Comparison of ENCODE assay signal across 1 cellular context in the genomic region with DNA sequence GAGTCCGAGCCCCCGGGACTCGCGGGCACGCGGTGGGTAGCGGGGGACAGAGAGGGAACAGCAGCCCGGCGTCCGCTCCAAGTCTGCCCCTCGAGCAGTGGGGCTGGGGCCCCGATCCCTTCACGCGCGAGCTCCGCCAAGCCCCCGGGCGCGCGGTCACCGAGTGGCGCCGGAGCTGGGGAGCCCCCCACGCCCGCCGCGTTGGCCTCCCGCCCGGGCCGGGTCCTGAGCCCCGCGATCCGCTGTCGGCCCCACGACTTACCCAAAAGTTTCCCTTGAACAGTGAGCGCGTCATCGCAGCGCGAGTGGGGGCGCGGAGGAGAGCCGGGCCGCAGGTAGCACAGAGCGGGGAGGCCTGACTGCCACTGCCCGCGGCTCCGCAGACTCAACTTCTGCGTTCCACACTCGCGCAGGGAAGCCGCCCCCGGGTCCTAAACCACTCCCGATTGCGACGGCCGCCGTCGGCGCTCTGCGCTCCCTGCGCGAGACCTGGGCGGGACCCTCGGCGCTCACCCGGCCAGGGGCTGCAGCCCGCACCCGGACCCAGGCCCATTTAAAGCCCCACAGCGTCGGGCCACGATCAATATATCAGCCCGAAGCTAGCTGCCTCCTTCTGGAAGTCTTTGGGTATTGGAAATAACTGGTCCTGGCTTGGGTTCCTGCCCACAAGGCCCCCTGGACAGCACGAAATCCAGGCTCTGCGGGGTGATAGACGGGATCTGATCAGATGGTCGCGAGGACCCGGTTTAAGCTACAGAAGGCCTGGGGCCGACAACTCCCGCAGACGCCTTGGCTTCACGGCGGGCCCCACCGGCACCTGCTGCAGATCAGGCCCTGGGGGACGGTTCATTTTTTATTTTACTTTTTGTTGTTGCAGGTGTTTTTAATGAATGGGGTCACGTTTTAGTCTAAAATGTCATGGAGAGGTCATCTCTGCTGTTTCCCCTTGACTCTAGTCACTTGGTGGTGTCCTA.
A peak's percentile ranks its signal among the peaks of the same experiment; 100 is the strongest.
TF ChIP-seq lines count a peak whose summit lies in the region.

TSS of gene PSTPIP2 (minus strand) at position 367 of the 974 bp plus-strand sequence. CDS start at position 295, 72 bp downstream.

TF ChIP-seq in HEK293, 187 proteins besides CTCF, POLR2A, EP300 and RAD21 (continued from another document):
- peak; percentile 87 for TF ChIP-seq ZNF692 (tag by site-specific recombination; IDR thresholded peaks at IDR 0.05)
- TF ChIP-seq ZNF37A (tag by site-specific recombination; IDR thresholded peaks at IDR 0.05): no peak
- TF ChIP-seq ZNF138 (tag by site-specific recombination; IDR thresholded peaks at IDR 0.05; ENCODE audit: borderline replicate concordance): no peak
- no peak for TF ChIP-seq ZNF221 (tag by site-specific recombination; IDR thresholded peaks at IDR 0.05; ENCODE audit: borderline replicate concordance)
- TF ChIP-seq SP2 (tag by site-specific recombination; IDR thresholded peaks at IDR 0.05): no peak
- TF ChIP-seq PATZ1 (tag by site-specific recombination; IDR thresholded peaks at IDR 0.05): 0 out of 2 replicates have a peak, but pooled peaks have one; percentile 54
- TF ChIP-seq ZBTB7A (tag by site-specific recombination; IDR thresholded peaks at IDR 0.05; ENCODE audit: low read depth): no peak
- no peak for TF ChIP-seq KLF16 (tag by site-specific recombination; IDR thresholded peaks at IDR 0.05)
- no peak for TF ChIP-seq TCF7L2 (IDR thresholded peaks at IDR 0.05; ENCODE audit: borderline replicate concordance, low read depth, low read length)
- TF ChIP-seq ZNF585B (tag by site-specific recombination; IDR thresholded peaks at IDR 0.05): no peak
- TF ChIP-seq, protein P1, sequence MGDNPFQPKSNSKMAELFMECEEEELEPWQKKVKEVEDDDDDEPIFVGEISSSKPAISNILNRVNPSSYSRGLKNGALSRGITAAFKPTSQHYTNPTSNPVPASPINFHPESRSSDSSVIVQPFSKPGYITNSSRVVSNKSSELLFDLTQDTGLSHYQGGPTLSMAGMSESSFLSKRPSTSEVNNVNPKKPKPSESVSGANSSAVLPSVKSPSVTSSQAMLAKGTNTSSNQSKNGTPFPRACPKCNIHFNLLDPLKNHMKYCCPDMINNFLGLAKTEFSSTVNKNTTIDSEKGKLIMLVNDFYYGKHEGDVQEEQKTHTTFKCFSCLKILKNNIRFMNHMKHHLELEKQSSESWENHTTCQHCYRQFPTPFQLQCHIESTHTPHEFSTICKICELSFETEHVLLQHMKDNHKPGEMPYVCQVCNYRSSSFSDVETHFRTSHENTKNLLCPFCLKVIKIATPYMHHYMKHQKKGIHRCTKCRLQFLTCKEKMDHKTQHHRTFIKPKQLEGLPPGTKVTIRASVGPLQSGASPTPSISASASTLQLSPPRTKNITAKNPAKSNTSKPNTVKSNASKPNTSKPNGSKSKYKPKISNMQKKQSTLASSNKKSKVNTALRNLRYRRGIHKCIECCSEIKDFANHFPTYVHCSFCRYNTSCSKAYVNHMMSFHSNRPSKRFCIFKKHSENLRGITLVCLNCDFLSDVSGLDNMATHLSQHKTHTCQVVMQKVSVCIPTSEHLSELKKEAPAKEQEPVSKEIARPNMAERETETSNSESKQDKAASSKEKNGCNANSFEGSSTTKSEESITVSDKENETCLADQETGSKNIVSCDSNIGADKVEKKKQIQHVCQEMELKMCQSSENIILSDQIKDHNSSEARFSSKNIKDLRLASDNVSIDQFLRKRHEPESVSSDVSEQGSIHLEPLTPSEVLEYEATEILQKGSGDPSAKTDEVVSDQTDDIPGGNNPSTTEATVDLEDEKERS (tag by site-specific recombination; IDR thresholded peaks at IDR 0.05): no peak
- no peak for TF ChIP-seq ZNF670 (tag by site-specific recombination; IDR thresholded peaks at IDR 0.05; ENCODE audit: low read depth)
- TF ChIP-seq ZNF621 (tag by site-specific recombination; IDR thresholded peaks at IDR 0.05): no peak
- TF ChIP-seq, protein P2, sequence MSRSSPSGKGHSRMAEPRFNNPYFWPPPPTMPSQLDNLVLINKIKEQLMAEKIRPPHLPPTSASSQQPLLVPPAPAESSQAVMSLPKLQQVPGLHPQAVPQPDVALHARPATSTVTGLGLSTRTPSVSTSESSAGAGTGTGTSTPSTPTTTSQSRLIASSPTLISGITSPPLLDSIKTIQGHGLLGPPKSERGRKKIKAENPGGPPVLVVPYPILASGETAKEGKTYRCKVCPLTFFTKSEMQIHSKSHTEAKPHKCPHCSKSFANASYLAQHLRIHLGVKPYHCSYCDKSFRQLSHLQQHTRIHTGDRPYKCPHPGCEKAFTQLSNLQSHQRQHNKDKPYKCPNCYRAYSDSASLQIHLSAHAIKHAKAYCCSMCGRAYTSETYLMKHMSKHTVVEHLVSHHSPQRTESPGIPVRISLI (tag by site-specific recombination; IDR thresholded peaks at IDR 0.05): no peak
- no peak for TF ChIP-seq TSHZ1 (tag by site-specific recombination; IDR thresholded peaks at IDR 0.05; ENCODE audit: borderline replicate concordance)
- TF ChIP-seq EGR2 (tag by site-specific recombination; IDR thresholded peaks at IDR 0.05; ENCODE audit: low read depth): no peak
- TF ChIP-seq ZNF792 (tag by site-specific recombination; IDR thresholded peaks at IDR 0.05): no peak
- TF ChIP-seq ZNF548 (tag by site-specific recombination; IDR thresholded peaks at IDR 0.05): no peak
- TF ChIP-seq OSR2 (tag by site-specific recombination; IDR thresholded peaks at IDR 0.05): no peak
- TF ChIP-seq ZNF335 (tag by site-specific recombination; conservative IDR thresholded peaks at IDR 0.05): peak; percentile 70
TF ChIP-seq in HEK293: peak in this region for 26.
